Comparison of ENCODE assay signal across 9 cellular contexts in genomic region chr11:47177846-47178245, GRCh38. TPM values are rescaled to one million over a fixed set of nuclear protein-coding genes. Genes with fewer than 3 reads are reported as not detected.
A peak's percentile ranks its signal among the peaks of the same experiment; 100 is the strongest.
DNase-seq lines count a peak whose midpoint lies in the region; FAIRE-seq and TF ChIP-seq lines count a peak whose summit lies in the region.
"Had no signal": no experiment of that assay in that cellular context is flagged by ENCODE, and none has a peak within 500 bp of the region (broad histone marks: within the 10 kb centered on the region; RNA-seq: fewer than 3 reads in every experiment).

No MANE protein-coding gene starts in this region.

- peak overlapping the region; percentile 98 for H3K4me3 ChIP-seq in ACC112 (ENCODE audit: low read depth, low read length)
- peak overlapping the region; percentile 92 for H3K4me3 ChIP-seq in OCI-LY1 (ENCODE audit: low read depth, low read length, poor library complexity, severe bottlenecking)
- no peak overlapping the region for H3K4me3 ChIP-seq in endocrine pancreas (ENCODE audit: control insufficient read depth, insufficient read depth, low read length)
- H3K4me3 ChIP-seq in neural cell (ENCODE audit: low read length): peak overlapping the region; percentile 91

- no peak for TF ChIP-seq EP300 in neural cell (conservative IDR thresholded peaks at IDR 0.05; ENCODE audit: poor library complexity, severe bottlenecking)

- H2AFZ ChIP-seq in ACC112 (ENCODE audit: low read length, unreplicated experiment) (no peak overlapping the region), OCI-LY1 (ENCODE audit: low read length) (no peak overlapping the region), neural cell (ENCODE audit: low read depth, low read length) (no peak overlapping the region)

- H3K36me3 ChIP-seq in ACC112 (ENCODE audit: insufficient read depth, low read length) (peaks cover 17% of the 10 kb centered on the region), OCI-LY1 (ENCODE audit: insufficient read depth, low read length) (peaks cover 33% of the 10 kb centered on the region), endocrine pancreas (ENCODE audit: control insufficient read depth, insufficient read depth, low read length) (no peaks in the 10 kb centered on the region), neural cell (ENCODE audit: insufficient read depth, low read length) (no peaks in the 10 kb centered on the region)

- no peak for FAIRE-seq in GM12892 (lab: Jason Lieb, UNC)
- FAIRE-seq: endometrium had no signal

- H3K27ac ChIP-seq in ACC112 (ENCODE audit: low read depth, low read length) (0 out of 2 replicates have a peak overlapping the region, but pooled peaks have one; percentile 70), OCI-LY1 (ENCODE audit: low read depth, low read length, poor library complexity, severe bottlenecking) (peak overlapping the region; percentile 76), neural cell (ENCODE audit: low read length) (peak overlapping the region; percentile 83)

- peak overlapping the region; percentile 86 for H3K4me2 ChIP-seq in OCI-LY1 (ENCODE audit: low read length)
- H3K4me2 ChIP-seq in neural cell (ENCODE audit: low read length): no peak overlapping the region

- H3K4me1 ChIP-seq in ACC112 (ENCODE audit: control insufficient read depth, insufficient read depth, low read length, unreplicated experiment) (peaks cover 16% of the 10 kb centered on the region), OCI-LY1 (ENCODE audit: insufficient read depth, low read length, severe bottlenecking) (peaks cover 34% of the 10 kb centered on the region), endocrine pancreas (ENCODE audit: control insufficient read depth, insufficient read depth, low read length) (peaks cover 8% of the 10 kb centered on the region)

- H3K27me3 ChIP-seq in ACC112 (ENCODE audit: insufficient read depth, low read length) (no peaks in the 10 kb centered on the region), OCI-LY1 (ENCODE audit: insufficient read depth, low read length) (no peaks in the 10 kb centered on the region), endocrine pancreas (ENCODE audit: control insufficient read depth, insufficient read depth, low read length) (no peaks in the 10 kb centered on the region), neural cell (ENCODE audit: insufficient read depth, low read depth, low read length) (no peaks in the 10 kb centered on the region)

- DNase-seq in GM12892 (ENCODE audit: insufficient read length) (no peak), SK-N-DZ (ENCODE audit: low spot score) (no peak), NCI-H1930 (lab: John Stamatoyannopoulos, UW) (no peak), middle frontal gyrus (ENCODE audit: extremely low spot score, low spot score) (no peak)

- H3K79me2 ChIP-seq in ACC112 (ENCODE audit: control insufficient read depth, insufficient read depth, low read length, unreplicated experiment): peaks cover 36% of the 10 kb centered on the region
- H3K79me2 ChIP-seq in OCI-LY1 (ENCODE audit: insufficient read depth, low read length): peaks cover 34% of the 10 kb centered on the region
- H3K79me2 ChIP-seq in neural cell (replicated peaks; ENCODE audit: insufficient read depth, low read length): peaks cover 35% of the 10 kb centered on the region

- H3K9ac ChIP-seq in OCI-LY1 (ENCODE audit: low read length): peak overlapping the region; percentile 84; the same call in 1 of the 2 replicates
- H3K9ac ChIP-seq in endocrine pancreas (ENCODE audit: control insufficient read depth, insufficient read depth, low read length): peak overlapping the region; percentile 62
- H3K9ac ChIP-seq in neural cell (ENCODE audit: low read length): peak overlapping the region; percentile 96

- H3K9me2 ChIP-seq in OCI-LY1 (ENCODE audit: low read depth, low read length) (no peaks in the 10 kb centered on the region), neural cell (ENCODE audit: insufficient read depth, low read length) (no peaks in the 10 kb centered on the region)

- no peak for TF ChIP-seq POLR2A in GM12892 (IDR thresholded peaks at IDR 0.05; ENCODE audit: low read depth, low read length)

- no peaks in the 10 kb centered on the region for H3K9me3 ChIP-seq in OCI-LY1 (ENCODE audit: low read length)
- H3K9me3 ChIP-seq in endocrine pancreas (ENCODE audit: control insufficient read depth, low read length): no peaks in the 10 kb centered on the region
- no peaks in the 10 kb centered on the region for H3K9me3 ChIP-seq in neural cell (ENCODE audit: low read length)

- H3F3A ChIP-seq in OCI-LY1 (ENCODE audit: insufficient read depth, low read length) (no peaks in the 10 kb centered on the region), neural cell (ENCODE audit: insufficient read depth, low read length, poor library complexity, severe bottlenecking) (no peaks in the 10 kb centered on the region)

- TF ChIP-seq CTCF in OCI-LY1 (IDR thresholded peaks at IDR 0.05; ENCODE audit: low read length) (no peak), neural cell (IDR thresholded peaks at IDR 0.05; ENCODE audit: poor library complexity, severe bottlenecking) (no peak)

- H4K20me1 ChIP-seq in OCI-LY1 (ENCODE audit: insufficient read depth, low read length) (no peaks in the 10 kb centered on the region), neural cell (ENCODE audit: insufficient read depth) (no peaks in the 10 kb centered on the region)

- TF ChIP-seq RAD21 in neural cell (conservative IDR thresholded peaks at IDR 0.05): no peak

TF ChIP-seq in neural cell, 6 proteins besides CTCF, POLR2A, EP300 and RAD21:
- no peak for TF ChIP-seq EZH2 (IDR thresholded peaks at IDR 0.05; ENCODE audit: borderline replicate concordance, insufficient read depth, low read length, poor library complexity, severe bottlenecking)
- no peak for TF ChIP-seq TAF1 (IDR thresholded peaks at IDR 0.05; ENCODE audit: low read depth)
- no peak for TF ChIP-seq MXI1 (conservative IDR thresholded peaks at IDR 0.05; ENCODE audit: poor library complexity, severe bottlenecking)
- no peak for TF ChIP-seq REST (IDR thresholded peaks at IDR 0.05; ENCODE audit: borderline replicate concordance)
- TF ChIP-seq SMC3 (conservative IDR thresholded peaks at IDR 0.05; ENCODE audit: poor library complexity): no peak
- TF ChIP-seq POLR2AphosphoS5 (IDR thresholded peaks at IDR 0.05): no peak

RNA-seq across cellular contexts. Expression of gene ARFGAP2, which starts 1.2 kb away (rescaled TPM):
- 213 and 286 TPM in 2 replicates for polyA plus RNA-seq in neural cell
- polyA minus RNA-seq in neural cell: 213 and 214 TPM in 2 replicates
- 40.7 TPM for polyA plus RNA-seq in GM12892 (2012; ENCODE audit: missing spikeins)
- 113 and 120 TPM in 2 replicates for polyA plus RNA-seq in SK-N-DZ (2014; cell fraction: cytosol; rRNA removed)
- polyA plus RNA-seq in SK-N-DZ (2014; cell fraction: nucleus; rRNA removed): 108 and 147 TPM in 2 replicates

RNA-seq across cellular contexts. Expression of gene PACSIN3, which starts 8.4 kb away (rescaled TPM):
- not detected in 2 replicates for polyA plus RNA-seq in neural cell
- not detected in 2 replicates for polyA minus RNA-seq in neural cell
- polyA plus RNA-seq in GM12892 (2012; ENCODE audit: missing spikeins): 1.2 TPM
- 35.3 and 47.8 TPM in 2 replicates for polyA plus RNA-seq in SK-N-DZ (2014; cell fraction: cytosol; rRNA removed)
- 35.5 and 37.7 TPM in 2 replicates for polyA plus RNA-seq in SK-N-DZ (2014; cell fraction: nucleus; rRNA removed)

RNA-seq across cellular contexts. Expression of gene DDB2, which starts 36.9 kb away (rescaled TPM):
- polyA plus RNA-seq in neural cell: 9.8 and 13.0 TPM in 2 replicates
- polyA minus RNA-seq in neural cell: 3.4 and 4.9 TPM in 2 replicates
- polyA plus RNA-seq in GM12892 (2012; ENCODE audit: missing spikeins): 130 TPM
- 25.6 and 28.8 TPM in 2 replicates for polyA plus RNA-seq in SK-N-DZ (2014; cell fraction: cytosol; rRNA removed)
- 34.3 and 36.5 TPM in 2 replicates for polyA plus RNA-seq in SK-N-DZ (2014; cell fraction: nucleus; rRNA removed)
